In genomic region chr9:121133104-121133816, GRCh38 we compare ENCODE assay signal across 8 cellular contexts. TPM values are rescaled to one million over a fixed set of nuclear protein-coding genes. Genes with fewer than 3 reads are reported as not detected.
DNase-seq lines count a peak whose midpoint lies in the region; ATAC-seq and TF ChIP-seq lines count a peak whose summit lies in the region.

No MANE protein-coding gene starts in this region.

- H4K8ac ChIP-seq in mesendoderm (ENCODE audit: low read depth, low read length) = no peak overlapping the region

- H3K27ac ChIP-seq in breast epithelium (no peak overlapping the region), mesendoderm (ENCODE audit: low read depth, low read length) (no peak overlapping the region), thyroid gland (no peak overlapping the region), tibial artery (no peak overlapping the region)

- no peaks in the 10 kb centered on the region for H3K9me3 Mint-ChIP-seq in MCF 10A (ENCODE audit: unreplicated experiment)
- no peaks in the 10 kb centered on the region for H3K9me3 Mint-ChIP-seq in activated T-helper 2 cell treated with anti-CD3 and anti-CD28 coated beads, Interferon-gamma antibody, Interleukin-2, Interleukin-4, amounts not matched to agents 10 μg/mL and 5 μg/mL and 100 μg/mL, durations not matched to agents 14 hours and 24 hours and 36 hours

- CTCF ChIA-PET in MCF 10A (lab: Yijun Ruan, JAX) = interaction anchor here (0.6 to 1.3 kb wide), 3 partner anchors 9 to 73 kb away, joined by 3 read pairs; no protein-coding TSS in a partner anchor

- H2BK120ac ChIP-seq in mesendoderm (ENCODE audit: low read depth, low read length) = no peak overlapping the region

- H3K79me1 ChIP-seq in mesendoderm (ENCODE audit: low read length) = no peaks in the 10 kb centered on the region

- no peak overlapping the region for H3K18ac ChIP-seq in mesendoderm (ENCODE audit: low read length)

- DNase-seq in MCF 10A (ENCODE audit: unreplicated experiment) (peak; percentile 24), breast epithelium (ENCODE audit: low spot score in 2 of 2) (no peak), mesendoderm (peak; percentile 53), thyroid gland (peak; percentile 5 to 6), kidney glomerular epithelial cell (lab: John Stamatoyannopoulos, UW) (no peak), tibial artery (no peak)
- DNase-seq in activated T-helper 2 cell treated with anti-CD3 and anti-CD28 coated beads, Interferon-gamma antibody, Interleukin-2, Interleukin-4, amounts not matched to agents 10 μg/mL and 5 μg/mL and 100 μg/mL, durations not matched to agents 14 hours and 24 hours and 36 hours (ENCODE audit: low spot score) = peak; percentile 76

- H3K4me2 ChIP-seq in mesendoderm (ENCODE audit: low read length) = no peak overlapping the region

- ATAC-seq in HG02571 (IDR thresholded peaks at IDR 0.05; ENCODE audit: unreplicated experiment) = no peak

- H2AK5ac ChIP-seq in mesendoderm (ENCODE audit: low read length) = no peak overlapping the region

- no peak overlapping the region for H3K4me3 Mint-ChIP-seq in MCF 10A (ENCODE audit: unreplicated experiment)
- H3K4me3 Mint-ChIP-seq in activated T-helper 2 cell treated with anti-CD3 and anti-CD28 coated beads, Interferon-gamma antibody, Interleukin-2, Interleukin-4, amounts not matched to agents 10 μg/mL and 5 μg/mL and 100 μg/mL, durations not matched to agents 14 hours and 24 hours and 36 hours (ENCODE audit: low read depth) = peak overlapping the region; percentile 4

- no peak overlapping the region for H2BK5ac ChIP-seq in mesendoderm (ENCODE audit: low read length)

- intact Hi-C loops in MCF 10A (cut with micrococcal nuclease) (no loop called here), breast epithelium (cut with DNase I; ENCODE audit: low total_unique reads) (no loop called here), thyroid gland (cut with DNase I) (no loop called here), tibial artery (cut with DNase I; ENCODE audit: low total_unique reads) (no loop called here)
- intact Hi-C loops in activated T-helper 2 cell treated with anti-CD3 and anti-CD28 coated beads, Interferon-gamma antibody, Interleukin-2, Interleukin-4, amounts not matched to agents 10 μg/mL and 5 μg/mL and 100 μg/mL, durations not matched to agents 14 hours and 24 hours and 36 hours (cut with micrococcal nuclease) = loop anchor here (10.0 kb wide), 1 partner anchor 52 kb away; no protein-coding TSS in a partner anchor

- H3K4me1 Mint-ChIP-seq in MCF 10A (ENCODE audit: insufficient read depth, unreplicated experiment) = no peaks in the 10 kb centered on the region
- peaks cover 58% of the 10 kb centered on the region for H3K4me1 Mint-ChIP-seq in activated T-helper 2 cell treated with anti-CD3 and anti-CD28 coated beads, Interferon-gamma antibody, Interleukin-2, Interleukin-4, amounts not matched to agents 10 μg/mL and 5 μg/mL and 100 μg/mL, durations not matched to agents 14 hours and 24 hours and 36 hours (ENCODE audit: low read depth)

- no peak overlapping the region for H2BK15ac ChIP-seq in mesendoderm (replicated peaks; ENCODE audit: low read depth)

- no TSS peak for BruUV-seq in MCF 10A (replicated peaks; lab: Mats Ljungman, UMichigan)

- peaks cover 26% of the 10 kb centered on the region for H3K36me3 Mint-ChIP-seq in MCF 10A (ENCODE audit: insufficient read depth, unreplicated experiment)
- H3K36me3 Mint-ChIP-seq in activated T-helper 2 cell treated with anti-CD3 and anti-CD28 coated beads, Interferon-gamma antibody, Interleukin-2, Interleukin-4, amounts not matched to agents 10 μg/mL and 5 μg/mL and 100 μg/mL, durations not matched to agents 14 hours and 24 hours and 36 hours (ENCODE audit: low read depth) = peaks cover 73% of the 10 kb centered on the region

- no peak overlapping the region for H3K27ac Mint-ChIP-seq in MCF 10A (ENCODE audit: low read depth, unreplicated experiment)
- no peak overlapping the region for H3K27ac Mint-ChIP-seq in activated T-helper 2 cell treated with anti-CD3 and anti-CD28 coated beads, Interferon-gamma antibody, Interleukin-2, Interleukin-4, amounts not matched to agents 10 μg/mL and 5 μg/mL and 100 μg/mL, durations not matched to agents 14 hours and 24 hours and 36 hours

- H3K79me2 ChIP-seq in mesendoderm (ENCODE audit: control insufficient read depth, insufficient read depth, low read length) = no peaks in the 10 kb centered on the region

- no peaks in the 10 kb centered on the region for H3K9me3 ChIP-seq in breast epithelium
- no peaks in the 10 kb centered on the region for H3K9me3 ChIP-seq in thyroid gland
- no peaks in the 10 kb centered on the region for H3K9me3 ChIP-seq in tibial artery

- H3K27me3 ChIP-seq in breast epithelium = no peaks in the 10 kb centered on the region
- no peaks in the 10 kb centered on the region for H3K27me3 ChIP-seq in mesendoderm (ENCODE audit: insufficient read depth, low read length, poor library complexity)
- H3K27me3 ChIP-seq in thyroid gland = no peaks in the 10 kb centered on the region
- no peaks in the 10 kb centered on the region for H3K27me3 ChIP-seq in tibial artery

- no peak overlapping the region for H3K23ac ChIP-seq in mesendoderm (ENCODE audit: low read length)

- H3K4me1 ChIP-seq in breast epithelium (no peaks in the 10 kb centered on the region), mesendoderm (ENCODE audit: control insufficient read depth, low read depth, low read length) (no peaks in the 10 kb centered on the region), thyroid gland (no peaks in the 10 kb centered on the region), tibial artery (no peaks in the 10 kb centered on the region)

- whole genome bisulfite sequencing in mesendoderm (ENCODE audit: extremely low coverage, insufficient coverage, low lambda C conversion rate) = no CpG with 5 or more reads among the region's 19 CpGs
- 85 to 93% methylated on average over 17 to 19 of the region's 19 CpGs for WGBS in thyroid gland, 2 donors

- no peak overlapping the region for H3K9ac ChIP-seq in mesendoderm (ENCODE audit: low read length)

- no peak for TF ChIP-seq POLR2A in breast epithelium (IDR thresholded peaks at IDR 0.05)
- no peak for TF ChIP-seq POLR2A in thyroid gland (IDR thresholded peaks at IDR 0.05)

- peak overlapping the region; percentile 42 for H3K56ac ChIP-seq in mesendoderm (ENCODE audit: low read length)

- TF ChIP-seq CTCF in MCF 10A (IDR thresholded peaks at IDR 0.05; ENCODE audit: unreplicated experiment) = no peak
- TF ChIP-seq CTCF in breast epithelium (IDR thresholded peaks at IDR 0.05) = no peak
- no peak for TF ChIP-seq CTCF in thyroid gland (IDR thresholded peaks at IDR 0.05)
- no peak for TF ChIP-seq CTCF in tibial artery (IDR thresholded peaks at IDR 0.05)

- POLR2A ChIA-PET in MCF 10A (lab: Yijun Ruan, JAX) = interaction anchor here (0.6 to 1.3 kb wide), 3 partner anchors 9 to 61 kb away, joined by 4 to 11 read pairs (median 5); no protein-coding TSS in a partner anchor

- H4K5ac ChIP-seq in mesendoderm (ENCODE audit: low read length) = no peak overlapping the region

- H3K4me3 ChIP-seq in breast epithelium (no peak overlapping the region), mesendoderm (ENCODE audit: low read length) (no peak overlapping the region), thyroid gland (replicated peaks in 1 of 3) (no peak overlapping the region), tibial artery (no peak overlapping the region)

- no peak overlapping the region for H3K4ac ChIP-seq in mesendoderm (ENCODE audit: low read depth, low read length)

- H3K36me3 ChIP-seq in breast epithelium = no peaks in the 10 kb centered on the region
- H3K36me3 ChIP-seq in mesendoderm (ENCODE audit: control insufficient read depth, insufficient read depth, low read length) = no peaks in the 10 kb centered on the region
- no peaks in the 10 kb centered on the region for H3K36me3 ChIP-seq in thyroid gland
- peaks cover 9 to 40% (median 22%) of the 10 kb centered on the region in 3 donors for H3K36me3 ChIP-seq in tibial artery

- no peaks in the 10 kb centered on the region for H3K27me3 Mint-ChIP-seq in MCF 10A (ENCODE audit: insufficient read depth, unreplicated experiment)
- no peaks in the 10 kb centered on the region for H3K27me3 Mint-ChIP-seq in activated T-helper 2 cell treated with anti-CD3 and anti-CD28 coated beads, Interferon-gamma antibody, Interleukin-2, Interleukin-4, amounts not matched to agents 10 μg/mL and 5 μg/mL and 100 μg/mL, durations not matched to agents 14 hours and 24 hours and 36 hours (ENCODE audit: low read depth)

RNA-seq across cellular contexts. Expression of gene CNTRL, which starts 58.5 kb away (rescaled TPM):
- total RNA-seq in MCF 10A (2022) (11.6 and 18.9 TPM in 2 replicates), breast epithelium (10 to 100 TPM; 18.4 to 26.8 (median 22.9) TPM), thyroid gland (10 to 100 TPM in 3 of 4 donors, 1 to 10 TPM in 1; 9.9 to 23.0 (median 15.4) TPM)
- 67.6 and 68.4 TPM in 2 replicates for total RNA-seq in activated T-helper 2 cell treated with anti-CD3 and anti-CD28 coated beads, Interferon-gamma antibody, Interleukin-2, Interleukin-4, amounts not matched to agents 10 μg/mL and 5 μg/mL and 100 μg/mL, durations not matched to agents 14 hours and 24 hours and 36 hours
- polyA plus RNA-seq in mesendoderm (2013, experiment 1 of 2) = 8.6 TPM
- 8.8 TPM for polyA plus RNA-seq in mesendoderm (2013, experiment 2 of 2)

Comparison
In these comparisons a context has a peak if more than half of its experiments do, and no peak if none do; other contexts are left out.
1. DNase-seq: peak in MCF 10A (single experiment), activated T-helper 2 cell treated with anti-CD3 and anti-CD28 coated beads, Interferon-gamma antibody, Interleukin-2, Interleukin-4, amounts not matched to agents 10 μg/mL and 5 μg/mL and 100 μg/mL, durations not matched to agents 14 hours and 24 hours and 36 hours (single experiment), mesendoderm (single experiment) and thyroid gland (2 of 2); none in breast epithelium (0 of 2), kidney glomerular epithelial cell (single experiment) and tibial artery (0 of 2).